Comparison of ENCODE assay signal across 19 cellular contexts in the genomic region with DNA sequence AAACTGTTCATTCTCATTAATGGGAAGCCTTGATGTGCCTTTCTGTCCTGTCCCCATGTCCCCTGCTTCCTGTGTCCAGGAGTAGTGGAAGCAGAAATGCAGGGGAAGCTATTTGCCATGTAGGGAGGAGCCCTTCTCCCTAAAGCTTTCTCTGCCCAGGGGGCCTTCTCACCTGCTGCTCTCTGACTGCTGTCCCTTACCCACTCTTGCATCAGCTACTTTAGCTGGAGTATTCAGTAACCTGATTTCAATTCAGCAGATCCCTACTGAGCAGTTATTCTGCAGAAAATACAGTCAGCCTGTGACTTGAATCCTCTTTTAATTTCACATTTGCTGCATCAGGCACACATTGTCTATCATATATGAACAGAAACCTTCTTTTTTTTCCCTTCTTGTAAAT.
DNase-seq lines count a peak whose midpoint lies in the region; ATAC-seq and TF ChIP-seq lines count a peak whose summit lies in the region.
"Had no signal": no experiment of that assay in that cellular context is flagged by ENCODE, and none has a peak within 500 bp of the region (broad histone marks: within the 10 kb centered on the region; RNA-seq: fewer than 3 reads in every experiment).

No MANE protein-coding gene starts in this region.

- H3K4me2 ChIP-seq in PC-9 (peak overlapping the region; percentile 27; the same call in 1 of the 2 replicates), GM23248 (ENCODE audit: unreplicated experiment) (no peak overlapping the region)

- H3F3A ChIP-seq in PC-9 (ENCODE audit: insufficient read depth, low read depth) (peaks cover 27% of the 10 kb centered on the region), GM23248 (ENCODE audit: insufficient read depth) (peaks cover 12% of the 10 kb centered on the region; the same call in 1 of the 2 replicates)

- intact Hi-C loops in PC-9 (cut with micrococcal nuclease; ENCODE audit: unreplicated experiment) = no loop called here
- intact Hi-C loops in naive thymus-derived CD4-positive, alpha-beta T cell (cut with micrococcal nuclease) = no loop called here

- in situ Hi-C loops in GM23248 (cut with MboI) = no loop called here

- CTCF ChIA-PET in PC-9 (lab: Charles Lee) = no interaction called here
- CTCF ChIA-PET in naive thymus-derived CD4-positive, alpha-beta T cell (lab: Charles Lee) = interaction anchor here (0.6 kb wide), 1 partner anchor 141 kb away, joined by 3 read pairs; no protein-coding TSS in a partner anchor

- no peak for DNase-seq in activated naive CD8-positive, alpha-beta T cell treated with anti-CD3 and anti-CD28 coated beads for 36 hours
- no peak for DNase-seq in activated naive CD8-positive, alpha-beta T cell treated with anti-CD3 and anti-CD28 coated beads, Interleukin-2, amount 50 U/mL, for 24 hours
- DNase-seq in NCI-H2029 treated with DMSO at 0.1 percent for 48 hours (lab: John Stamatoyannopoulos, UW) (peak; percentile 45), PC-9 (no peak), osteocyte (ENCODE audit: extremely low spot score, unreplicated experiment) (no peak), GM23248 (no peak), NCI-H526 (lab: John Stamatoyannopoulos, UW) (no peak)
- no peak for DNase-seq in naive thymus-derived CD4-positive, alpha-beta T cell
- DNase-seq: activated gamma-delta T cell treated with Interleukin-2 at 50 U/mL for 16 hours; anterior cingulate cortex; CD4-positive, alpha-beta memory T cell; GDM1; NCI-H526 treated with DMSO at 0.1 percent for 48 hours; pancreas; RPMI8226; stimulated activated CD4-positive, alpha-beta T cell treated with anti-CD3 and anti-CD28 coated beads, Interleukin-2, amount 100 ng/mL, for 24 hours; WERI-Rb-1 had no signal

- H3K27ac ChIP-seq in PC-9 (peak overlapping the region; percentile 57), GM23248 (no peak overlapping the region)
- no peak overlapping the region for H3K27ac ChIP-seq in naive thymus-derived CD4-positive, alpha-beta T cell (ENCODE audit: low read depth, low read length)
- H3K27ac ChIP-seq: gastroesophageal sphincter, pancreas, thoracic aorta, WERI-Rb-1 had no signal

- no peak for ATAC-seq in activated naive CD8-positive, alpha-beta T cell treated with anti-CD3 and anti-CD28 coated beads, Interleukin-2, amount 50 U/mL, for 24 hours
- ATAC-seq in naive thymus-derived CD4-positive, alpha-beta T cell = no peak
- ATAC-seq: gastroesophageal sphincter, pancreas had no signal

- BruUV-seq in PC-9 (replicated peaks; lab: Mats Ljungman, UMichigan) = no TSS peak

- no peaks in the 10 kb centered on the region for H4K20me1 ChIP-seq in PC-9 (ENCODE audit: insufficient read depth)
- no peaks in the 10 kb centered on the region for H4K20me1 ChIP-seq in GM23248 (ENCODE audit: insufficient read depth)

- H3K4me1 Mint-ChIP-seq in activated naive CD8-positive, alpha-beta T cell treated with anti-CD3 and anti-CD28 coated beads for 36 hours = peaks cover 31% of the 10 kb centered on the region
- H3K4me1 Mint-ChIP-seq in activated naive CD8-positive, alpha-beta T cell treated with anti-CD3 and anti-CD28 coated beads, Interleukin-2, amount 50 U/mL, for 24 hours = peaks cover 17% of the 10 kb centered on the region
- H3K4me1 Mint-ChIP-seq in osteocyte (ENCODE audit: unreplicated experiment) = peaks cover 14% of the 10 kb centered on the region
- peaks cover 20 to 41% (median 28%) of the 10 kb centered on the region in 7 donors for H3K4me1 Mint-ChIP-seq in naive thymus-derived CD4-positive, alpha-beta T cell

- TF ChIP-seq CTCF in PC-9 (conservative IDR thresholded peaks at IDR 0.05) (no peak), osteocyte (IDR thresholded peaks at IDR 0.05) (no peak)

- POLR2A ChIA-PET in PC-9 (lab: Charles Lee; ENCODE audit: unreplicated experiment) = no interaction called here
- POLR2A ChIA-PET in naive thymus-derived CD4-positive, alpha-beta T cell (lab: Charles Lee) = no interaction called here

- no peak overlapping the region for H3K4me3 Mint-ChIP-seq in activated naive CD8-positive, alpha-beta T cell treated with anti-CD3 and anti-CD28 coated beads for 36 hours
- no peak overlapping the region for H3K4me3 Mint-ChIP-seq in activated naive CD8-positive, alpha-beta T cell treated with anti-CD3 and anti-CD28 coated beads, Interleukin-2, amount 50 U/mL, for 24 hours
- H3K4me3 Mint-ChIP-seq in osteocyte (ENCODE audit: unreplicated experiment) = no peak overlapping the region
- H3K4me3 Mint-ChIP-seq in naive thymus-derived CD4-positive, alpha-beta T cell = no peak overlapping the region
- H3K4me3 Mint-ChIP-seq: CD4-positive, alpha-beta memory T cell had no signal

- no peak overlapping the region for H3K9ac ChIP-seq in GM23248

- H3K36me3 ChIP-seq in PC-9 (ENCODE audit: low read depth) (no peaks in the 10 kb centered on the region), GM23248 (ENCODE audit: low read depth) (no peaks in the 10 kb centered on the region)
- H3K36me3 ChIP-seq in naive thymus-derived CD4-positive, alpha-beta T cell (ENCODE audit: control insufficient read depth in 2 of 3, insufficient read depth in 3 of 3, low read length in 3 of 3) = no peaks in the 10 kb centered on the region
- H3K36me3 ChIP-seq: pancreas had no signal

- no peaks in the 10 kb centered on the region for H3K9me2 ChIP-seq in PC-9 (ENCODE audit: insufficient read depth)
- H3K9me2 ChIP-seq in GM23248 (ENCODE audit: insufficient read depth) = no peaks in the 10 kb centered on the region

- no peaks in the 10 kb centered on the region for H3K9me3 ChIP-seq in PC-9 (ENCODE audit: insufficient read depth, low read depth)
- no peaks in the 10 kb centered on the region for H3K9me3 ChIP-seq in GM23248 (ENCODE audit: low read depth)
- no peaks in the 10 kb centered on the region for H3K9me3 ChIP-seq in naive thymus-derived CD4-positive, alpha-beta T cell (ENCODE audit: control insufficient read depth in 2 of 3, low read length in 3 of 3)
- H3K9me3 ChIP-seq: gastroesophageal sphincter, pancreas, thoracic aorta had no signal

- H3K79me2 ChIP-seq in PC-9 (ENCODE audit: low read depth) (no peaks in the 10 kb centered on the region), GM23248 (ENCODE audit: insufficient read depth) (no peaks in the 10 kb centered on the region)

- H2AFZ ChIP-seq in PC-9 (no peak overlapping the region), GM23248 (no peak overlapping the region)

- H3K27me3 ChIP-seq in PC-9 (ENCODE audit: insufficient read depth, low read depth) = no peaks in the 10 kb centered on the region
- H3K27me3 ChIP-seq in GM23248 (replicated peaks; ENCODE audit: insufficient read depth) = no peaks in the 10 kb centered on the region
- no peaks in the 10 kb centered on the region for H3K27me3 ChIP-seq in naive thymus-derived CD4-positive, alpha-beta T cell (ENCODE audit: control insufficient read depth in 2 of 2, insufficient read depth in 2 of 2, low read length in 2 of 2)
- H3K27me3 ChIP-seq: gastroesophageal sphincter, pancreas had no signal

- H3K27ac Mint-ChIP-seq in activated naive CD8-positive, alpha-beta T cell treated with anti-CD3 and anti-CD28 coated beads for 36 hours = peak overlapping the region; percentile 6
- H3K27ac Mint-ChIP-seq in activated naive CD8-positive, alpha-beta T cell treated with anti-CD3 and anti-CD28 coated beads, Interleukin-2, amount 50 U/mL, for 24 hours = no peak overlapping the region
- H3K27ac Mint-ChIP-seq in osteocyte (ENCODE audit: unreplicated experiment) = peak overlapping the region; percentile 25
- peak overlapping the region in 1 of 9 donors; percentile 29 for H3K27ac Mint-ChIP-seq in naive thymus-derived CD4-positive, alpha-beta T cell

- peaks cover 35% of the 10 kb centered on the region for H3K4me1 ChIP-seq in PC-9 (replicated peaks; ENCODE audit: insufficient read depth)
- peaks cover 12% of the 10 kb centered on the region for H3K4me1 ChIP-seq in GM23248 (ENCODE audit: insufficient read depth)
- peaks cover 8 to 9% of the 10 kb centered on the region in 2 donors for H3K4me1 ChIP-seq in naive thymus-derived CD4-positive, alpha-beta T cell (ENCODE audit: control insufficient read depth in 2 of 2, insufficient read depth in 2 of 2, low read length in 2 of 2)
- H3K4me1 ChIP-seq: pancreas had no signal

- H3K4me3 ChIP-seq in PC-9 (no peak overlapping the region), GM23248 (no peak overlapping the region)
- no peak overlapping the region for H3K4me3 ChIP-seq in naive thymus-derived CD4-positive, alpha-beta T cell (ENCODE audit: low read length)
- H3K4me3 ChIP-seq: gastroesophageal sphincter, pancreas, thoracic aorta had no signal

- no peaks in the 10 kb centered on the region for H3K27me3 Mint-ChIP-seq in activated naive CD8-positive, alpha-beta T cell treated with anti-CD3 and anti-CD28 coated beads for 36 hours
- no peaks in the 10 kb centered on the region for H3K27me3 Mint-ChIP-seq in activated naive CD8-positive, alpha-beta T cell treated with anti-CD3 and anti-CD28 coated beads, Interleukin-2, amount 50 U/mL, for 24 hours
- H3K27me3 Mint-ChIP-seq in osteocyte (ENCODE audit: unreplicated experiment) = no peaks in the 10 kb centered on the region
- peaks cover 0 to 3% (median 0%) of the 10 kb centered on the region in 5 donors for H3K27me3 Mint-ChIP-seq in naive thymus-derived CD4-positive, alpha-beta T cell
- H3K27me3 Mint-ChIP-seq: CD4-positive, alpha-beta memory T cell had no signal

- peaks cover 6% of the 10 kb centered on the region for H3K36me3 Mint-ChIP-seq in activated naive CD8-positive, alpha-beta T cell treated with anti-CD3 and anti-CD28 coated beads for 36 hours
- H3K36me3 Mint-ChIP-seq in activated naive CD8-positive, alpha-beta T cell treated with anti-CD3 and anti-CD28 coated beads, Interleukin-2, amount 50 U/mL, for 24 hours (ENCODE audit: low read depth) = no peaks in the 10 kb centered on the region
- peaks cover 13% of the 10 kb centered on the region for H3K36me3 Mint-ChIP-seq in osteocyte (ENCODE audit: unreplicated experiment)
- H3K36me3 Mint-ChIP-seq in naive thymus-derived CD4-positive, alpha-beta T cell = peaks cover 0 to 7% (median 4%) of the 10 kb centered on the region in 5 donors
- H3K36me3 Mint-ChIP-seq: CD4-positive, alpha-beta memory T cell had no signal

- H3K9me3 Mint-ChIP-seq in activated naive CD8-positive, alpha-beta T cell treated with anti-CD3 and anti-CD28 coated beads for 36 hours = no peaks in the 10 kb centered on the region
- H3K9me3 Mint-ChIP-seq in activated naive CD8-positive, alpha-beta T cell treated with anti-CD3 and anti-CD28 coated beads, Interleukin-2, amount 50 U/mL, for 24 hours = no peaks in the 10 kb centered on the region
- H3K9me3 Mint-ChIP-seq in osteocyte (ENCODE audit: unreplicated experiment) = no peaks in the 10 kb centered on the region
- peaks cover 0 to 3% (median 0%) of the 10 kb centered on the region in 11 donors for H3K9me3 Mint-ChIP-seq in naive thymus-derived CD4-positive, alpha-beta T cell
- H3K9me3 Mint-ChIP-seq: CD4-positive, alpha-beta memory T cell had no signal
